1 cellular context compared by ENCODE assay signal in genomic region chr2:211093743-211094303, GRCh38.
TF ChIP-seq lines count a peak whose summit lies in the region.

No MANE protein-coding gene starts in this region.

TF ChIP-seq in H1, 55 proteins besides CTCF, POLR2A, EP300 and RAD21 (continued from another document):
- TF ChIP-seq USF2 (IDR thresholded peaks at IDR 0.05; ENCODE audit: low read length), result no peak
- no peak for TF ChIP-seq KDM1A (IDR thresholded peaks at IDR 0.05; ENCODE audit: borderline replicate concordance, low read length)
- no peak for TF ChIP-seq SUZ12 (IDR thresholded peaks at IDR 0.05; ENCODE audit: low read length)
- no peak for TF ChIP-seq SIX5 (IDR thresholded peaks at IDR 0.05; ENCODE audit: low read depth, low read length)
- TF ChIP-seq, protein P1, sequence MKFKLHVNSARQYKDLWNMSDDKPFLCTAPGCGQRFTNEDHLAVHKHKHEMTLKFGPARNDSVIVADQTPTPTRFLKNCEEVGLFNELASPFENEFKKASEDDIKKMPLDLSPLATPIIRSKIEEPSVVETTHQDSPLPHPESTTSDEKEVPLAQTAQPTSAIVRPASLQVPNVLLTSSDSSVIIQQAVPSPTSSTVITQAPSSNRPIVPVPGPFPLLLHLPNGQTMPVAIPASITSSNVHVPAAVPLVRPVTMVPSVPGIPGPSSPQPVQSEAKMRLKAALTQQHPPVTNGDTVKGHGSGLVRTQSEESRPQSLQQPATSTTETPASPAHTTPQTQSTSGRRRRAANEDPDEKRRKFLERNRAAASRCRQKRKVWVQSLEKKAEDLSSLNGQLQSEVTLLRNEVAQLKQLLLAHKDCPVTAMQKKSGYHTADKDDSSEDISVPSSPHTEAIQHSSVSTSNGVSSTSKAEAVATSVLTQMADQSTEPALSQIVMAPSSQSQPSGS (IDR thresholded peaks at IDR 0.05; ENCODE audit: low read length), result no peak
- no peak for TF ChIP-seq POU5F1 (IDR thresholded peaks at IDR 0.05; ENCODE audit: low read depth, low read length)
